Comparison of ENCODE assay signal across 13 cellular contexts in the genomic region with DNA sequence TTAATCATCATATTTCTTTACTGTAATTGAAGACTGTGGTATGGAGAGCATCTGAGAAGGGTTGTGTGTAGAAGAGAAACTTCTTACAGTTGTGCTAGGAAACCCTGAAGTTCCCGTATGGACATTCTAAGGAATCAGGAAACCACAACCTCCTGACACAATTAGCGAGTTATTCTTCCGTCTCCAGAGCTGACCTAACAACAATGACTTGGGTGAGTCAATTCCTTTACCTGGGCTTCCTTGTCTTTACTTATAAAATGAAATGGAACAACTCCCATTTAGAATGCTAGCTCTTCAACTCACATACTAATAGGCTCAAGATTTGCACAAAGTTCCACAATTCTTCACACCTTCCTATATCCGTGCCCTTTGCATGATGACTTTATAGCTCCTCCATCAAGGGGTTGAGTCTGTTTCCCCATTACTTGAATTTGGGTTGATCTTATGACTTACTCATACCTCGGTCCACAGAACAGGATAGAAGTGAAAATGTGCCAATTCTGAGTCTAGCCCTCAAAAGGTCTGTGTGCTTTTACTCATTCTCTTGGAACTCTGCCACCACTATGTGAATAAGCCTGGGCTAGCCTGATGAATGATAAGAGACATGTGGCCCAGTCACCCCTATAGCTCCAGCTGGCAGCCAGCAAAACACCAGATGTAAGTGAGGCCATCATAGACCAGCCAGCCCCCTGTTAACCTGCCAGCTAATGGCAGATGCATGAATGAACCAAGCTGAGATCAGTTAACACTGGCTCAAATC.
DNase-seq lines count a peak whose midpoint lies in the region; ATAC-seq and TF ChIP-seq lines count a peak whose summit lies in the region.
"Had no signal": no experiment of that assay in that cellular context is flagged by ENCODE, and none has a peak within 500 bp of the region (broad histone marks: within the 10 kb centered on the region; RNA-seq: fewer than 3 reads in every experiment).

No MANE protein-coding gene starts in this region.

- H3K27ac Mint-ChIP-seq in activated CD4-positive, alpha-beta T cell treated with anti-CD3 and anti-CD28 coated beads, Interleukin-2, amount 10 ng/mL, durations not matched to agents 24 days and 14 days = no peak overlapping the region

- no peak overlapping the region for H3K4me3 Mint-ChIP-seq in activated CD4-positive, alpha-beta T cell treated with anti-CD3 and anti-CD28 coated beads, Interleukin-2, amount 10 ng/mL, durations not matched to agents 24 days and 14 days
- H3K4me3 Mint-ChIP-seq: naive thymus-derived CD8-positive, alpha-beta T cell had no signal

- H2AFZ ChIP-seq in OCI-LY3 (ENCODE audit: low read depth, low read length) (no peak overlapping the region), fibroblast of lung (ENCODE audit: low read length) (no peak overlapping the region)

- H3K4me2 ChIP-seq in OCI-LY3 (ENCODE audit: low read length) (peak overlapping the region; percentile 58), fibroblast of lung (ENCODE audit: extremely low read depth, insufficient read depth, low read length) (no peak overlapping the region)

- H3K79me2 ChIP-seq in OCI-LY3 (ENCODE audit: low read length) (no peaks in the 10 kb centered on the region), fibroblast of lung (ENCODE audit: control insufficient read depth, insufficient read depth, low read length) (no peaks in the 10 kb centered on the region)

- DNase-seq in NCI-H2107 treated with DMSO at 0.1 percent for 48 hours (lab: John Stamatoyannopoulos, UW; ENCODE audit: unreplicated experiment) (peak; percentile 16), NCI-H2107 (lab: John Stamatoyannopoulos, UW) (no peak), fibroblast of lung (ENCODE audit: low read depth in 2 of 2) (peak; percentile 97 to 99), ureter (ENCODE audit: low spot score) (peak; percentile 45), activated gamma-delta T cell treated with Interleukin-2 at 50 U/mL for 16 hours (no peak)
- no peak for DNase-seq in activated CD4-positive, alpha-beta T cell treated with anti-CD3 and anti-CD28 coated beads, Interleukin-2, amount 10 ng/mL, durations not matched to agents 24 days and 14 days
- DNase-seq: 8988T; activated naive CD4-positive, alpha-beta T cell treated with Interleukin-2 at 50 U/mL for 16 hours; esophagus squamous epithelium; MM.1S had no signal

- intact Hi-C loops in activated CD4-positive, alpha-beta T cell treated with anti-CD3 and anti-CD28 coated beads, Interleukin-2, amount 10 ng/mL, durations not matched to agents 24 days and 14 days (cut with micrococcal nuclease) = no loop called here

- H3K27ac ChIP-seq in OCI-LY3 (ENCODE audit: low read length) = peak overlapping the region; percentile 71
- no peak overlapping the region for H3K27ac ChIP-seq in fibroblast of lung (ENCODE audit: insufficient read depth, low read length)
- H3K27ac ChIP-seq: esophagus squamous epithelium had no signal

- H3K4me1 ChIP-seq in OCI-LY3 (ENCODE audit: low read length) (peaks cover 48% of the 10 kb centered on the region), fibroblast of lung (ENCODE audit: control insufficient read depth, extremely low read depth, insufficient read depth, low read length) (peaks cover 5% of the 10 kb centered on the region)

- H3K27me3 ChIP-seq in OCI-LY3 (ENCODE audit: low read depth, low read length) (peaks cover 3% of the 10 kb centered on the region; the same call in 1 of the 2 replicates), fibroblast of lung (ENCODE audit: control insufficient read depth, insufficient read depth, low read length) (no peaks in the 10 kb centered on the region)
- H3K27me3 ChIP-seq: esophagus squamous epithelium had no signal

- no peaks in the 10 kb centered on the region for H4K20me1 ChIP-seq in OCI-LY3 (ENCODE audit: insufficient read depth, low read length)
- no peaks in the 10 kb centered on the region for H4K20me1 ChIP-seq in fibroblast of lung (ENCODE audit: control insufficient read depth, extremely low read depth, insufficient read depth, low read length)

- H3K9me3 Mint-ChIP-seq in activated CD4-positive, alpha-beta T cell treated with anti-CD3 and anti-CD28 coated beads, Interleukin-2, amount 10 ng/mL, durations not matched to agents 24 days and 14 days = no peaks in the 10 kb centered on the region

- no peak for ATAC-seq in HG02678 (IDR thresholded peaks at IDR 0.05; ENCODE audit: unreplicated experiment)
- ATAC-seq: naive thymus-derived CD8-positive, alpha-beta T cell had no signal

- H3K4me1 Mint-ChIP-seq in activated CD4-positive, alpha-beta T cell treated with anti-CD3 and anti-CD28 coated beads, Interleukin-2, amount 10 ng/mL, durations not matched to agents 24 days and 14 days = no peaks in the 10 kb centered on the region
- H3K4me1 Mint-ChIP-seq: naive thymus-derived CD8-positive, alpha-beta T cell had no signal

- no peaks in the 10 kb centered on the region for H3K9me3 ChIP-seq in OCI-LY3 (ENCODE audit: insufficient read depth, low read length)
- no peaks in the 10 kb centered on the region for H3K9me3 ChIP-seq in fibroblast of lung (ENCODE audit: control insufficient read depth, insufficient read depth, low read depth, low read length)
- H3K9me3 ChIP-seq: esophagus squamous epithelium had no signal

- H3K4me3 ChIP-seq in OCI-LY3 (ENCODE audit: low read length) (peak overlapping the region; percentile 12), fibroblast of lung (replicated peaks in 1 of 4; ENCODE audit: control extremely low read depth in 1 of 4, insufficient read depth in 1 of 4, low read depth in 3 of 4, low read length in 4 of 4) (no peak overlapping the region)
- H3K4me3 ChIP-seq: esophagus squamous epithelium had no signal

- H3K27me3 Mint-ChIP-seq in activated CD4-positive, alpha-beta T cell treated with anti-CD3 and anti-CD28 coated beads, Interleukin-2, amount 10 ng/mL, durations not matched to agents 24 days and 14 days = no peaks in the 10 kb centered on the region
- H3K27me3 Mint-ChIP-seq: naive thymus-derived CD8-positive, alpha-beta T cell had no signal

- H3K36me3 ChIP-seq in OCI-LY3 (replicated peaks; ENCODE audit: low read depth, low read length) (peaks cover 2% of the 10 kb centered on the region), fibroblast of lung (ENCODE audit: control insufficient read depth, insufficient read depth, low read length) (no peaks in the 10 kb centered on the region)
- H3K36me3 ChIP-seq: esophagus squamous epithelium had no signal

- TF ChIP-seq CTCF in OCI-LY3 (IDR thresholded peaks at IDR 0.05; ENCODE audit: low read depth, low read length) (no peak), fibroblast of lung (conservative IDR thresholded peaks at IDR 0.05 in 1 of 2, IDR thresholded peaks at IDR 0.05 in 1 of 2; ENCODE audit: low read depth in 1 of 2, low read length in 2 of 2) (no peak)

- no peaks in the 10 kb centered on the region for H3K36me3 Mint-ChIP-seq in activated CD4-positive, alpha-beta T cell treated with anti-CD3 and anti-CD28 coated beads, Interleukin-2, amount 10 ng/mL, durations not matched to agents 24 days and 14 days (ENCODE audit: low read depth)
- H3K36me3 Mint-ChIP-seq: naive thymus-derived CD8-positive, alpha-beta T cell had no signal

- H3K9ac ChIP-seq in OCI-LY3 (ENCODE audit: low read length) (peak overlapping the region; percentile 24; the same call in 1 of the 2 replicates), fibroblast of lung (ENCODE audit: insufficient read depth, low read length) (no peak overlapping the region)

Comparison
In these comparisons a context has a peak if more than half of its experiments do, and no peak if none do; other contexts are left out.
1. DNase-seq: peak in NCI-H2107 treated with DMSO at 0.1 percent for 48 hours (single experiment), fibroblast of lung (2 of 2) and ureter (single experiment); none in NCI-H2107 (single experiment), activated CD4-positive, alpha-beta T cell treated with anti-CD3 and anti-CD28 coated beads, Interleukin-2, amount 10 ng/mL, durations not matched to agents 24 days and 14 days (single experiment) and activated gamma-delta T cell treated with Interleukin-2 at 50 U/mL for 16 hours (single experiment).